ENCODE assay signal across 1 cellular context in genomic region chr17:78325076-78325712, GRCh38.
TF ChIP-seq lines count a peak whose summit lies in the region.

No MANE protein-coding gene starts in this region.

TF ChIP-seq in endothelial cell of umbilical vein, 7 proteins besides CTCF, POLR2A, EP300 and RAD21 (continued from another document):
- no peak for TF ChIP-seq MAX (IDR thresholded peaks at IDR 0.05; ENCODE audit: insufficient read depth, insufficient read length)
